8 cellular contexts compared by ENCODE assay signal in the genomic region with DNA sequence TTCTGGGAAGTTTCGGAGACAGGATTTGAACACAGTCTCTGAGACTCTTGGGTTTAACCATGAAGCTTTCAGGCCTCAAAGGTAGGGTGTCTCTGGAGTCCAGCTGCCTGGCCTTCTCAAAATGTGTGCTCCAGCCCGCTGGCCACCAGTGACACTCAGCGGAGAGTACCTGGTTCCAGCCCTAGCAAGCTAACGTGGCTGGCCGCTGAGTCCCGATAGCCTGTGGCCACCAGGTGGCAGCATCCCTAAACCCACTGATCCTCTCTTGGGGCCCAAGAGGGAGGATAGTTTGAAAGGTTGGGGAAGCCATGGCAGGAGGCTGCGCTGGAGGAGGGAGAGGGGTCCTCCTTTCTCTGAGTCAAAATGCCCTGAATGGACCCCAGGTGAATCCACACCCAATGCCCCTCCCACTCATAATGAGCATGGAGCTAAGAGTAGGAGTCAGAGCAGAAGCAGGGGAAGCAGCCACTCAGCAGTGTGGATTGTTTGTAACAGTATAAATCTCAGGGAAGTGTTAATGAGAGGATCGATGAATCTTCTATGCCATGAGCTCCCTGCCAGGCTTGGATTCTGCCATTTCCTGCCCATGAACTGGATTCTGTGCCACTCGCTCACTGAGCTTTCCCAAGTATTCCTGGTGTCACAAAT. TPM values are rescaled to one million over a fixed set of nuclear protein-coding genes. Genes with fewer than 3 reads are reported as not detected.
DNase-seq lines count a peak whose midpoint lies in the region; ATAC-seq and TF ChIP-seq lines count a peak whose summit lies in the region.

No MANE protein-coding gene starts in this region.

- no peak overlapping the region for H3K4me3 Mint-ChIP-seq in activated CD4-positive, alpha-beta T cell treated with anti-CD3 and anti-CD28 coated beads, Interleukin-2, amount 10 ng/mL, durations not matched to agents 24 days and 14 days

- peaks cover 2% of the 10 kb centered on the region for H3K4me1 Mint-ChIP-seq in activated CD4-positive, alpha-beta T cell treated with anti-CD3 and anti-CD28 coated beads, Interleukin-2, amount 10 ng/mL, durations not matched to agents 24 days and 14 days

- H3K27ac ChIP-seq in 22Rv1: no peak overlapping the region

- peak; percentile 46 for ATAC-seq in HG03025 (IDR thresholded peaks at IDR 0.05; ENCODE audit: low FRiP score, unreplicated experiment)

- H3K9me3 Mint-ChIP-seq in activated CD4-positive, alpha-beta T cell treated with anti-CD3 and anti-CD28 coated beads, Interleukin-2, amount 10 ng/mL, durations not matched to agents 24 days and 14 days: no peaks in the 10 kb centered on the region

- in situ Hi-C loops in GM13976 (cut with MboI; ENCODE audit: low sequenced_read_pairs, unreplicated experiment): loop anchor here (25.0 kb wide), 1 partner anchor 380 kb away; the partner anchor contains the start of gene SLC25A48

- peaks cover 21% of the 10 kb centered on the region for H3K27me3 Mint-ChIP-seq in activated CD4-positive, alpha-beta T cell treated with anti-CD3 and anti-CD28 coated beads, Interleukin-2, amount 10 ng/mL, durations not matched to agents 24 days and 14 days

- intact Hi-C loops in activated CD4-positive, alpha-beta T cell treated with anti-CD3 and anti-CD28 coated beads, Interleukin-2, amount 10 ng/mL, durations not matched to agents 24 days and 14 days (cut with micrococcal nuclease): loop anchor here (1.0 kb wide), 1 partner anchor 373 kb away; no protein-coding TSS in a partner anchor

- TF ChIP-seq CTCF in 22Rv1 (IDR thresholded peaks at IDR 0.05) (peak; percentile 95), GM13976 (IDR thresholded peaks at IDR 0.05; ENCODE audit: borderline replicate concordance, control extremely low read depth, extremely low read depth, insufficient read depth, missing control alignments) (peak; percentile 96)

- no peak overlapping the region for H3K27ac Mint-ChIP-seq in activated CD4-positive, alpha-beta T cell treated with anti-CD3 and anti-CD28 coated beads, Interleukin-2, amount 10 ng/mL, durations not matched to agents 24 days and 14 days

- H3K36me3 Mint-ChIP-seq in activated CD4-positive, alpha-beta T cell treated with anti-CD3 and anti-CD28 coated beads, Interleukin-2, amount 10 ng/mL, durations not matched to agents 24 days and 14 days (ENCODE audit: low read depth): no peaks in the 10 kb centered on the region

- peak; percentile 82 for DNase-seq in GM13976 (ENCODE audit: low spot score)
- peak; percentile 10 for DNase-seq in NCI-H2227 treated with DMSO at 0.1 percent for 48 hours (lab: John Stamatoyannopoulos, UW)
- peak; percentile 88 for DNase-seq in activated CD4-positive, alpha-beta T cell treated with anti-CD3 and anti-CD28 coated beads, Interleukin-2, amount 10 ng/mL, durations not matched to agents 24 days and 14 days
- DNase-seq in effector CD4-positive, alpha-beta T cell: peak; percentile 35
- peak; percentile 81 for DNase-seq in mesenteric fat pad (ENCODE audit: low spot score)
- DNase-seq in stimulated activated CD8-positive, alpha-beta memory T cell treated with anti-CD3 and anti-CD28 coated beads, Interleukin-7, amount 100 ng/mL, for 48 hours (ENCODE audit: extremely low read depth in 1 of 2, low read depth in 1 of 2): peak; percentile 19 to 29

RNA-seq across cellular contexts. Expression of gene TIFAB, which starts 5.4 kb away (rescaled TPM):
- not detected in 2 replicates for total RNA-seq in activated CD4-positive, alpha-beta T cell treated with anti-CD3 and anti-CD28 coated beads, Interleukin-2, amount 10 ng/mL, durations not matched to agents 24 days and 14 days
- not detected for total RNA-seq in mesenteric fat pad

RNA-seq across cellular contexts. Expression of gene DCANP1, which starts 10.4 kb away (rescaled TPM):
- total RNA-seq in activated CD4-positive, alpha-beta T cell treated with anti-CD3 and anti-CD28 coated beads, Interleukin-2, amount 10 ng/mL, durations not matched to agents 24 days and 14 days: not detected in 2 replicates
- total RNA-seq in mesenteric fat pad: not detected

RNA-seq across cellular contexts. Expression of gene MACROH2A1, which starts 58.5 kb away (rescaled TPM):
- 282 and 289 TPM in 2 replicates for total RNA-seq in activated CD4-positive, alpha-beta T cell treated with anti-CD3 and anti-CD28 coated beads, Interleukin-2, amount 10 ng/mL, durations not matched to agents 24 days and 14 days
- total RNA-seq in mesenteric fat pad: 170 TPM

Comparison
In these comparisons a context has a peak if more than half of its experiments do, and no peak if none do; other contexts are left out.
1. DNase-seq: peak in every context shown above with its lines; median percentile 88 in activated CD4-positive, alpha-beta T cell treated with anti-CD3 and anti-CD28 coated beads, Interleukin-2, amount 10 ng/mL, durations not matched to agents 24 days and 14 days; 82 in GM13976; 81 in mesenteric fat pad; 35 in effector CD4-positive, alpha-beta T cell; 24 in stimulated activated CD8-positive, alpha-beta memory T cell treated with anti-CD3 and anti-CD28 coated beads, Interleukin-7, amount 100 ng/mL, for 48 hours; 10 in NCI-H2227 treated with DMSO at 0.1 percent for 48 hours.